Comparison of ENCODE assay signal across 11 cellular contexts in the genomic region with DNA sequence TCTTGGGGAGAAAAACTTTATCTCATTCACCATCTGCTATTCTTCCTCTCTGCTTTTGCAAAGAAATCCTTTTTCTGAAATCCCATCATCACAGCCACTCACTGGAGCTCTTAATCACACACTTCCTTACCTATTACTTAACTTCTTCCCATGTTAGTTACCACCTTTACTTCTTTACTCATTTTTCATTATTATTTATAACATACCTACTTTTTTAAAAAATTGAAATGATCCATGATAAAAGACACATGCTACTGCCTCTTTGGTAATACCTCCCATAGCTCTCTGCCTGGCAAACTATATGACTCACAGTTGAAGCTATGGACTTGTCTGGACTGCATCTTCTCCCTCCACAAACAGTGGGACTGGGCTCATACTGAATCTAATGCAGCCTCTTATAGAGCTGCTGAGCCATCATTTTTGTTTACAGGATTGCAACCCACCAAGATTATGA.
DNase-seq lines count a peak whose midpoint lies in the region; ATAC-seq and TF ChIP-seq lines count a peak whose summit lies in the region.
"Had no signal": no experiment of that assay in that cellular context is flagged by ENCODE, and none has a peak within 500 bp of the region (broad histone marks: within the 10 kb centered on the region; RNA-seq: fewer than 3 reads in every experiment).

No MANE protein-coding gene starts in this region.

- H3K27ac Mint-ChIP-seq in H9 = peak overlapping the region in 1 of 3 experiments; percentile 50; a peak in 1 of 7 replicates
- H3K27ac Mint-ChIP-seq: activated CD4-positive, alpha-beta T cell treated with anti-CD3 and anti-CD28 coated beads, Interleukin-2, amount 10 ng/mL, durations not matched to agents 7 days and 5 days; CD14-positive monocyte had no signal

- intact Hi-C loops in ovary (cut with DNase I) = no loop called here

- H3K36me3 Mint-ChIP-seq in H9 (ENCODE audit: insufficient read depth in 1 of 3, low read depth in 3 of 3) = peaks cover 0 to 6% (median 3%) of the 10 kb centered on the region in 3 experiments; a peak in 3 of 7 replicates
- H3K36me3 Mint-ChIP-seq: CD14-positive monocyte had no signal

- no peaks in the 10 kb centered on the region for H3K27me3 Mint-ChIP-seq in H9 (ENCODE audit: low read depth)
- H3K27me3 Mint-ChIP-seq: activated CD4-positive, alpha-beta T cell treated with anti-CD3 and anti-CD28 coated beads, Interleukin-2, amount 10 ng/mL, durations not matched to agents 7 days and 5 days had no signal

- H3K9me3 ChIP-seq in AG04450 (ENCODE audit: control insufficient read depth, insufficient read depth, low read length) (no peaks in the 10 kb centered on the region), ovary (no peaks in the 10 kb centered on the region), H9 (ENCODE audit: control insufficient read depth, low read depth, low read length) (no peaks in the 10 kb centered on the region)

- H3K4me2 ChIP-seq in H9 (ENCODE audit: insufficient read depth, insufficient read length, low read length) = no peak overlapping the region

- no peak overlapping the region for H3K4me3 Mint-ChIP-seq in H9
- H3K4me3 Mint-ChIP-seq: activated CD4-positive, alpha-beta T cell treated with anti-CD3 and anti-CD28 coated beads, Interleukin-2, amount 10 ng/mL, durations not matched to agents 7 days and 5 days; CD14-positive monocyte had no signal

- TF ChIP-seq EP300 in ovary (IDR thresholded peaks at IDR 0.05) = no peak

- H2AK5ac ChIP-seq in H9 (ENCODE audit: insufficient read length, low read length) = no peak overlapping the region

- no peak for TF ChIP-seq POLR2A in ovary (IDR thresholded peaks at IDR 0.05)

- H2BK15ac ChIP-seq in H9 (ENCODE audit: low read depth, low read length) = no peak overlapping the region

- CTCF ChIA-PET in AG04450 (lab: Charles Lee) = interaction anchor here (1.3 to 1.7 kb wide), 2 partner anchors 14 to 122 kb away, joined by 3 to 7 read pairs; no protein-coding TSS in a partner anchor

- DNase-seq in AG04450 (ENCODE audit: low read depth, low spot score) = peak; percentile 29
- peak; percentile 57 for DNase-seq in NCI-H524 treated with DMSO at 0.1 percent for 48 hours (lab: John Stamatoyannopoulos, UW)
- peak; percentile 70 for DNase-seq in fibroblast of the aortic adventitia (ENCODE audit: low read depth)
- DNase-seq in ovary = no peak
- no peak for DNase-seq in H9
- DNase-seq in stimulated activated CD4-positive, alpha-beta T cell treated with anti-CD3 and anti-CD28 coated beads, Interleukin-2, amount 100 ng/mL, for 24 hours = no peak
- DNase-seq: activated CD4-positive, alpha-beta T cell treated with anti-CD3 and anti-CD28 coated beads, Interleukin-2, amount 10 ng/mL, durations not matched to agents 7 days and 5 days; stimulated activated CD4-positive, alpha-beta T cell treated with anti-CD3 and anti-CD28 coated beads, Interleukin-12 subunit alpha, Interleukin-12 subunit beta, amount 100 ng/mL, for 4 hours had no signal

- no peak overlapping the region for H3T11ph ChIP-seq in H9 (ENCODE audit: low read length)

- no peak overlapping the region for H2BK120ac ChIP-seq in H9 (ENCODE audit: low read depth, low read length, poor library complexity, severe bottlenecking)

- H3K27ac ChIP-seq in AG04450 (ENCODE audit: low read depth, low read length) = no peak overlapping the region
- no peak overlapping the region for H3K27ac ChIP-seq in ovary
- H3K27ac ChIP-seq in H9 (ENCODE audit: insufficient read length, low read depth, low read length) = no peak overlapping the region

- H3K4me3 ChIP-seq in AG04450 (ENCODE audit: low read depth, low read length) (no peak overlapping the region), fibroblast of the aortic adventitia (ENCODE audit: low read depth, low read length) (no peak overlapping the region), ovary (no peak overlapping the region)

- ATAC-seq in GM21390 (IDR thresholded peaks at IDR 0.05; ENCODE audit: unreplicated experiment) = peak; percentile 42
- ATAC-seq in HG03045 (IDR thresholded peaks at IDR 0.05; ENCODE audit: unreplicated experiment) = no peak

- H4K8ac ChIP-seq in H9 (replicated peaks; ENCODE audit: insufficient read length, low read depth, low read length) = no peak overlapping the region

- H3K4me1 Mint-ChIP-seq in H9 = peaks cover 24 to 34% of the 10 kb centered on the region in 2 experiments

- H3K4ac ChIP-seq in H9 (ENCODE audit: low read depth, low read length) = no peak overlapping the region

- no peaks in the 10 kb centered on the region for H3K23me2 ChIP-seq in H9 (ENCODE audit: insufficient read length, low read depth, low read length, poor library complexity, severe bottlenecking)

- no peak overlapping the region for H2AFZ ChIP-seq in H9 (ENCODE audit: low read length)

- H4K20me1 ChIP-seq in H9 (ENCODE audit: control insufficient read depth, insufficient read depth, insufficient read length) = no peaks in the 10 kb centered on the region

- no peak overlapping the region for H4K5ac ChIP-seq in H9 (ENCODE audit: insufficient read length, low read depth, low read length)

- H3K27me3 ChIP-seq in AG04450 (ENCODE audit: control insufficient read depth, insufficient read depth, low read length) (no peaks in the 10 kb centered on the region), ovary (no peaks in the 10 kb centered on the region), H9 (ENCODE audit: insufficient read depth, low read length) (no peaks in the 10 kb centered on the region)

- no peak for TF ChIP-seq CTCF in AG04450 (IDR thresholded peaks at IDR 0.05; ENCODE audit: low read depth, low read length)
- no peak for TF ChIP-seq CTCF in fibroblast of the aortic adventitia (IDR thresholded peaks at IDR 0.05; ENCODE audit: insufficient read depth, low read length)
- no peak for TF ChIP-seq CTCF in ovary (IDR thresholded peaks at IDR 0.05)
- TF ChIP-seq CTCF in H9 (conservative IDR thresholded peaks at IDR 0.05) = no peak

- no peak overlapping the region for H4K91ac ChIP-seq in H9 (ENCODE audit: insufficient read length, low read depth, low read length)

- H3K9me3 Mint-ChIP-seq in H9 = peaks cover 5% of the 10 kb centered on the region in 2 experiments; a peak in 3 of 5 replicates

- peaks cover 2% of the 10 kb centered on the region; the same call in 1 of the 2 replicates for H3K79me2 ChIP-seq in H9 (ENCODE audit: insufficient read depth, low read length)

- H2BK12ac ChIP-seq in H9 (ENCODE audit: insufficient read length, low read depth, low read length) = no peak overlapping the region

- H3K36me3 ChIP-seq in ovary = no peaks in the 10 kb centered on the region

- no peak overlapping the region for H3K56ac ChIP-seq in H9 (ENCODE audit: insufficient read length, low read depth, low read length)

- H2BK20ac ChIP-seq in H9 (ENCODE audit: low read depth, low read length, poor library complexity, severe bottlenecking) = no peak overlapping the region

- no peak overlapping the region for H3K9ac ChIP-seq in H9 (ENCODE audit: extremely low read depth, insufficient read length, low read length)

- no peak overlapping the region for H3K14ac ChIP-seq in H9 (ENCODE audit: insufficient read depth, low read length)

- no peaks in the 10 kb centered on the region for H3K4me1 ChIP-seq in ovary (ENCODE audit: insufficient read depth)
- H3K4me1 ChIP-seq in H9 (ENCODE audit: insufficient read depth, low read length) = peaks cover 2% of the 10 kb centered on the region; the same call in 1 of the 2 replicates

- H2BK5ac ChIP-seq in H9 (ENCODE audit: insufficient read length, low read length) = no peak overlapping the region

- H3K23ac ChIP-seq in H9 (ENCODE audit: insufficient read length, low read depth, low read length) = no peak overlapping the region

- no peaks in the 10 kb centered on the region for H3K79me1 ChIP-seq in H9 (ENCODE audit: insufficient read depth, low read depth, low read length, poor library complexity, severe bottlenecking)

- POLR2A ChIA-PET in AG04450 (lab: Yijun Ruan, JAX) = no interaction called here

- no peak overlapping the region for H3K18ac ChIP-seq in H9 (ENCODE audit: insufficient read length, low read depth, low read length)

Comparison
In these comparisons a context has a peak if more than half of its experiments do, and no peak if none do; other contexts are left out.
1. DNase-seq: peak in AG04450 (single experiment), NCI-H524 treated with DMSO at 0.1 percent for 48 hours (single experiment) and fibroblast of the aortic adventitia (single experiment); none in ovary (0 of 5), H9 (single experiment) and stimulated activated CD4-positive, alpha-beta T cell treated with anti-CD3 and anti-CD28 coated beads, Interleukin-2, amount 100 ng/mL, for 24 hours (0 of 2).